In the genomic region with DNA sequence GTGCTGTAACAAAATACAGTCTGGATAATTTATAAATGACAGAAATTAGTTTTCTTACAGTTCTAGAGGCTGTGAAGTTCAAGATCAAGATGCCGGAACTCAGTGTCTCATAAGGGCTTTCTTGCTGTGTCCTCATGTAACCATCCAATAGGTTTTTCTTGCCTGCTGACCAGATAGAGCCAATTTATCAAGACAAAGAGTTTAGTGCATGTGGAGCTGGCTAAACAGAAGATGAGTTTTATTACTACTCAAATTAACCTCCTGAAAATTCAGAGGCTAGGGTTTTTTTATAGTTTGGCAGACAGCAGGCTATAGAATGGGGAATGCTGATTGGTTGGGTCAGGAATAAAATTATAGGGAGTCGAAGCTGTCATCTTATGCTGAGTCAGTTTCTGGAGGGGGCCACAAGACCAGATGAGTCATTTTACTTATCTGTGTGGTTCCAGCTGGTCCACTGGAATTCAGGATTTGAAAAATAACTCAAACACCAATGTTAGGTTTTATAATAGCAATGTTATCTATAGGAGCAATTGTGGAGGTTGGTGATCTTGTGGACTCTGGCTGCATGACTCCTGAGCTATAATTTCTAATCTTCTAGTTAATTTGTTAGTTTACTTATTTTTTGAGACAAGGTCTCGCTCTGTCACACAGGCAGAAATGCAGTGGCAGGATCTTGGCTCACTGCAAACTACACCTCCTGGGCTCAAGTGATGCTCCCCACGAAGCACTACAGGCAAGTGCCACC, we compare ENCODE assay signal across 14 cellular contexts. TPM values are rescaled to one million over a fixed set of nuclear protein-coding genes. Genes with fewer than 3 reads are reported as not detected.
DNase-seq lines count a peak whose midpoint lies in the region; ATAC-seq, FAIRE-seq and TF ChIP-seq lines count a peak whose summit lies in the region.
"Had no signal": no experiment of that assay in that cellular context is flagged by ENCODE, and none has a peak within 500 bp of the region (broad histone marks: within the 10 kb centered on the region; RNA-seq: fewer than 3 reads in every experiment).

No MANE protein-coding gene starts in this region.

- H3K4me1 ChIP-seq in HUES48 (ENCODE audit: control insufficient read depth, insufficient read depth, low read length) = peaks cover 45% of the 10 kb centered on the region

- no peak for FAIRE-seq in frontal cortex (lab: Jason Lieb, UNC)

- H3K4me3 ChIP-seq in AG09309 (ENCODE audit: control insufficient read depth, low read depth, low read length) (no peak overlapping the region), HUES48 (ENCODE audit: low read depth, low read length) (no peak overlapping the region)

- H3K9ac ChIP-seq in HUES48 (ENCODE audit: low read depth, low read length) = no peak overlapping the region

- ATAC-seq in GM21381 (IDR thresholded peaks at IDR 0.05; ENCODE audit: unreplicated experiment) (no peak), HG03135 (IDR thresholded peaks at IDR 0.05; ENCODE audit: unreplicated experiment) (no peak)
- ATAC-seq: stimulated activated naive CD8-positive, alpha-beta T cell treated with anti-CD3 and anti-CD28 coated beads, Interleukin-15, Interleukin-2, amounts not matched to agents 100 U/mL and 50 U/mL, for 24 hours had no signal

- H3K27me3 ChIP-seq in HUES48 (ENCODE audit: control insufficient read depth, insufficient read depth, low read length) = no peaks in the 10 kb centered on the region; the same call in 1 of the 2 replicates

- H3K9me3 ChIP-seq in HUES48 (ENCODE audit: control insufficient read depth, insufficient read depth, low read length) = peaks cover 13% of the 10 kb centered on the region

- DNase-seq in AG09309 (ENCODE audit: low read depth) (peak; percentile 67), astrocyte of the hippocampus (ENCODE audit: low read depth, low spot score) (peak; percentile 79), iris pigment epithelial cell (ENCODE audit: low read depth) (peak; percentile 94), islet precursor cell (no peak), frontal cortex (ENCODE audit: low spot score in 2 of 2) (no peak)
- DNase-seq: activated T-cell treated with anti-CD3 and anti-CD28 coated beads, Interleukin-2, amount 50 U/mL, for 48 hours; CD8-positive, alpha-beta memory T cell; cerebellar nuclear complex; NCI-H1092 treated with DMSO at 0.1 percent for 48 hours; stimulated activated naive CD8-positive, alpha-beta T cell treated with anti-CD3 and anti-CD28 coated beads, Interleukin-15, Interleukin-2, amounts not matched to agents 100 U/mL and 50 U/mL, for 24 hours; T-helper 9 cell had no signal

- no peaks in the 10 kb centered on the region for H3K36me3 ChIP-seq in HUES48 (ENCODE audit: control insufficient read depth, insufficient read depth, low read length)

- TF ChIP-seq CTCF in AG09309 (IDR thresholded peaks at IDR 0.05; ENCODE audit: control insufficient read depth, insufficient read depth, low read depth, low read length, missing control alignments) = no peak

- peak overlapping the region; percentile 94 for H3K27ac ChIP-seq in HUES48 (ENCODE audit: low read depth, low read length)

RNA-seq across cellular contexts. Expression of a gene that starts 3.2 kb away (rescaled TPM):
- 10.6 TPM for total RNA-seq in frontal cortex

Comparison
In these comparisons a context has a peak if more than half of its experiments do, and no peak if none do; other contexts are left out.
1. DNase-seq: peak in AG09309 (single experiment), astrocyte of the hippocampus (single experiment) and iris pigment epithelial cell (single experiment); none in islet precursor cell (single experiment) and frontal cortex (0 of 2).